8 cellular contexts compared by ENCODE assay signal in genomic region chr5:1801061-1801953, GRCh38.
A peak's percentile ranks its signal among the peaks of the same experiment; 100 is the strongest.
DNase-seq lines count a peak whose midpoint lies in the region; ATAC-seq and TF ChIP-seq lines count a peak whose summit lies in the region.

Gene NDUFS6 (plus strand): TSS chr5:1801407. CDS start chr5:1801418, 11 bp downstream.

- DNase-seq in AG08395 (ENCODE audit: low spot score) (peak; percentile 77), NCI-H446 treated with DMSO at 0.1 percent for 48 hours (lab: John Stamatoyannopoulos, UW) (peak; percentile 44), coronary artery (ENCODE audit: low spot score) (peak; percentile 78), left kidney (ENCODE audit: low read depth, low spot score) (peak; percentile 87)
- peak; percentile 78 to 79 for DNase-seq in activated CD4-positive, alpha-beta T cell treated with anti-CD3 and anti-CD28 coated beads for 4 hours
- DNase-seq in stimulated activated CD4-positive, alpha-beta T cell treated with anti-CD3 and anti-CD28 coated beads, Interleukin-1b, Interleukin-23, amount 100 ng/mL, for 48 hours: peak; percentile 75

- peak; percentile 62 for ATAC-seq in GM18907 (IDR thresholded peaks at IDR 0.05; ENCODE audit: unreplicated experiment)
- ATAC-seq in HG03139 (IDR thresholded peaks at IDR 0.05; ENCODE audit: unreplicated experiment): peak; percentile 49

- peak within 1 kb of the TSS; percentile 91 for H3K4me3 ChIP-seq in coronary artery

- peak within 1 kb of the TSS; percentile 68 to 88 for H3K27ac ChIP-seq in coronary artery

- TF ChIP-seq CTCF in coronary artery (IDR thresholded peaks at IDR 0.05): no peak

Comparison
In these comparisons a context has a peak if more than half of its experiments do, and no peak if none do; other contexts are left out.
1. Peak in every context shown above with its lines: DNase-seq, ATAC-seq, H3K4me3 ChIP-seq and H3K27ac ChIP-seq.